ENCODE assay signal across 13 cellular contexts in genomic region chr6:165511807-165512206, GRCh38.
DNase-seq lines count a peak whose midpoint lies in the region; ATAC-seq and TF ChIP-seq lines count a peak whose summit lies in the region.
"Had no signal": no experiment of that assay in that cellular context is flagged by ENCODE, and none has a peak within 500 bp of the region (broad histone marks: within the 10 kb centered on the region; RNA-seq: fewer than 3 reads in every experiment).

No MANE protein-coding gene starts in this region.

- DNase-seq in H7 (no peak), NCI-H2107 treated with DMSO at 0.1 percent for 48 hours (lab: John Stamatoyannopoulos, UW; ENCODE audit: unreplicated experiment) (no peak), esophagus muscularis mucosa (ENCODE audit: extremely low spot score) (no peak)
- DNase-seq: KG1, NCI-H446 had no signal

- no peak overlapping the region for H3K27ac ChIP-seq in esophagus muscularis mucosa (replicated peaks in 1 of 4)
- H3K27ac ChIP-seq: BLaER1, cardiac muscle cell, epithelial cell of prostate had no signal

- intact Hi-C loops in esophagus muscularis mucosa (cut with DNase I) = no loop called here

- H3K27me3 ChIP-seq in H7 (ENCODE audit: control insufficient read depth, insufficient read depth, low read length) (no peaks in the 10 kb centered on the region), esophagus muscularis mucosa (no peaks in the 10 kb centered on the region)
- H3K27me3 ChIP-seq: BLaER1, cardiac muscle cell had no signal

- no peak for TF ChIP-seq CTCF in esophagus muscularis mucosa (IDR thresholded peaks at IDR 0.05)

- no peak for TF ChIP-seq EP300 in esophagus muscularis mucosa (IDR thresholded peaks at IDR 0.05)

- H3K36me3 ChIP-seq in H7 (replicated peaks; ENCODE audit: control insufficient read depth, insufficient read depth, low read length) = no peaks in the 10 kb centered on the region
- no peaks in the 10 kb centered on the region for H3K36me3 ChIP-seq in esophagus muscularis mucosa
- H3K36me3 ChIP-seq: BLaER1, cardiac muscle cell had no signal

- H3K4me1 ChIP-seq in esophagus muscularis mucosa = no peaks in the 10 kb centered on the region
- H3K4me1 ChIP-seq: BLaER1 had no signal

- peak; percentile 92 for ATAC-seq in GM18511 (IDR thresholded peaks at IDR 0.05; ENCODE audit: unreplicated experiment)
- peak; percentile 87 for ATAC-seq in GM19463 (IDR thresholded peaks at IDR 0.05; ENCODE audit: unreplicated experiment)
- ATAC-seq in HG02884 (IDR thresholded peaks at IDR 0.05; ENCODE audit: unreplicated experiment) = peak; percentile 93
- peak; percentile 81 for ATAC-seq in HG03520 (IDR thresholded peaks at IDR 0.05; ENCODE audit: unreplicated experiment)
- no peak for ATAC-seq in esophagus mucosa

- H3K4me3 ChIP-seq in H7 (ENCODE audit: insufficient read depth, low read depth, low read length) = no peak overlapping the region
- H3K4me3 ChIP-seq in esophagus muscularis mucosa = no peak overlapping the region
- H3K4me3 ChIP-seq: BLaER1, cardiac muscle cell had no signal

- no peaks in the 10 kb centered on the region for H3K9me3 ChIP-seq in esophagus muscularis mucosa
- H3K9me3 ChIP-seq: BLaER1 had no signal

- TF ChIP-seq POLR2A in esophagus muscularis mucosa (IDR thresholded peaks at IDR 0.05; ENCODE audit: low read depth) = no peak
